In the genomic region with DNA sequence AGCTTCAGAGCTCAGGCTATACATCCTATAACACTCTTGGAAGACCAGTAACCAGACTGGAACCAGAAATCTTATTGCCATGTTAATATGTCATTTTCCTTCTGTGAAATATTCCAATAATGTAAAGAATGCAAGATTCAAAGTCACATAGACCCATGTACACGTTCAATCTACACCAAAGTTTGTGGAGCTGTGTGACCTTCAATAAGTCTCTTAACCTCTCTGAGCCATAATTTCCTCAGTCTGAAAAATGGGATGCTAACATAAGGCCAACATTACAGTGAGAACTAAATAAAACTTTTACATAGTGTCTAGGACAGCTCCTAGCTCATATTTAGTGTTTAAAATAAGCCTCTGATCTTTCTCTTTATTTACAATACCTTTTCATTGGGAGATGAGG, we compare ENCODE assay signal across 1 cellular context.
TF ChIP-seq lines count a peak whose summit lies in the region.

No MANE protein-coding gene starts in this region.

TF ChIP-seq in K562, 482 proteins besides CTCF, POLR2A, EP300 and RAD21 (continued from another document and continues in another):
- TF ChIP-seq ZFP36 (IDR thresholded peaks at IDR 0.05; ENCODE audit: low read depth, low read length, partially characterized antibody) (peak; percentile 86), NONO (IDR thresholded peaks at IDR 0.05; ENCODE audit: low read depth in 2 of 2, low read length in 1 of 2) (no peak), PHF8 (IDR thresholded peaks at IDR 0.05; ENCODE audit: borderline replicate concordance, low read length) (no peak), ZNF444 (CRISPR knock-in tag; IDR thresholded peaks at IDR 0.05) (no peak), CBX1 (IDR thresholded peaks at IDR 0.05; ENCODE audit: low read depth) (peak; percentile 45; the same call in 1 of the 2 replicates), FIP1L1 (IDR thresholded peaks at IDR 0.05; ENCODE audit: low read depth, low read length, poor library complexity, severe bottlenecking) (no peak), ZC3H11A (IDR thresholded peaks at IDR 0.05; ENCODE audit: low read depth, low read length) (no peak), ZBTB26 (CRISPR knock-in tag; IDR thresholded peaks at IDR 0.05) (no peak), CHD1 (IDR thresholded peaks at IDR 0.05; ENCODE audit: low read length) (no peak), CBFA2T2 (conservative IDR thresholded peaks at IDR 0.05) (no peak), AFF4 (CRISPR knock-in tag; IDR thresholded peaks at IDR 0.05) (no peak), SRSF3 (IDR thresholded peaks at IDR 0.05; ENCODE audit: insufficient read depth, low read length) (no peak), RBM39 (optimal IDR thresholded peaks at IDR 0.05; ENCODE audit: low read depth, low read length) (no peak), MCM5 (IDR thresholded peaks at IDR 0.05; ENCODE audit: low read depth) (no peak), NUFIP1 (IDR thresholded peaks at IDR 0.05; ENCODE audit: partially characterized antibody) (no peak), NFRKB (IDR thresholded peaks at IDR 0.05; ENCODE audit: low read depth) (no peak), ZNF232 (CRISPR knock-in tag; IDR thresholded peaks at IDR 0.05) (no peak), TOE1 (IDR thresholded peaks at IDR 0.05; ENCODE audit: borderline replicate concordance) (no peak), TOE1 (CRISPR knock-in tag; IDR thresholded peaks at IDR 0.05; ENCODE audit: borderline replicate concordance, low read depth) (no peak), ZNF551 (CRISPR knock-in tag; IDR thresholded peaks at IDR 0.05) (no peak), BCOR (IDR thresholded peaks at IDR 0.05) (peak; percentile 95), ZBTB34 (CRISPR knock-in tag; IDR thresholded peaks at IDR 0.05) (no peak), MITF (IDR thresholded peaks at IDR 0.05) (no peak), HDGF (IDR thresholded peaks at IDR 0.05) (0 out of 2 replicates have a peak, but pooled peaks have one; percentile 26), RCOR1 (IDR thresholded peaks at IDR 0.05; ENCODE audit: borderline replicate concordance in 1 of 2, low read depth in 2 of 2, low read length in 2 of 2) (peak in 1 of 2 experiments; percentile 64; a peak in 1 of 4 replicates), FOXM1 (IDR thresholded peaks at IDR 0.05; ENCODE audit: low read depth) (no peak), FOXM1 (CRISPR knock-in tag; IDR thresholded peaks at IDR 0.05; ENCODE audit: low read depth) (no peak), TCFL5 (CRISPR knock-in tag; conservative IDR thresholded peaks at IDR 0.05) (no peak), BHLHE40 (IDR thresholded peaks at IDR 0.05; ENCODE audit: low read length) (no peak), ZNF133 (CRISPR knock-in tag; IDR thresholded peaks at IDR 0.05) (no peak), ZBTB17 (CRISPR knock-in tag; IDR thresholded peaks at IDR 0.05) (no peak), NR4A1 (CRISPR knock-in tag; IDR thresholded peaks at IDR 0.05) (no peak), NR4A1 (tag; IDR thresholded peaks at IDR 0.05) (no peak), ADNP (tag; IDR thresholded peaks at IDR 0.05) (peak; percentile 83), BACH1 (tag; IDR thresholded peaks at IDR 0.05) (no peak), ZNF263 (CRISPR knock-in tag; IDR thresholded peaks at IDR 0.05; ENCODE audit: borderline replicate concordance) (no peak), ZNF41 (CRISPR knock-in tag; conservative IDR thresholded peaks at IDR 0.05) (no peak), RFX5 (IDR thresholded peaks at IDR 0.05; ENCODE audit: low read depth, low read length) (no peak), NFIX (CRISPR knock-in tag; IDR thresholded peaks at IDR 0.05; ENCODE audit: low read depth) (no peak), SMARCC2 (IDR thresholded peaks at IDR 0.05; ENCODE audit: low read depth) (no peak), CCNT2 (IDR thresholded peaks at IDR 0.05; ENCODE audit: borderline replicate concordance, extremely low read depth, insufficient read length, low read depth, low read length) (no peak), CBX3 (IDR thresholded peaks at IDR 0.05; ENCODE audit: borderline replicate concordance in 1 of 2, low read length in 2 of 2) (0 out of 3 replicates have a peak, but pooled peaks of 1 of the 2 experiments have one; percentile 21), ESRRA (IDR thresholded peaks at IDR 0.05; ENCODE audit: borderline replicate concordance, low read depth) (no peak), STAT5A (IDR thresholded peaks at IDR 0.05; ENCODE audit: borderline replicate concordance, low read length) (no peak), SMARCA5 (IDR thresholded peaks at IDR 0.05) (peak; percentile 83; the same call in 1 of the 2 replicates), MXI1 (IDR thresholded peaks at IDR 0.05; ENCODE audit: low read depth, low read length) (no peak), CHD4 (IDR thresholded peaks at IDR 0.05; ENCODE audit: insufficient read depth, insufficient replicate concordance, low read depth, low read length, poor library complexity, severe bottlenecking) (no peak), RBBP5 (IDR thresholded peaks at IDR 0.05; ENCODE audit: borderline replicate concordance, insufficient read depth, low read length, poor library complexity, severe bottlenecking) (no peak), MBD2 (IDR thresholded peaks at IDR 0.05; ENCODE audit: borderline replicate concordance, low read depth) (no peak), ETS2 (tag; IDR thresholded peaks at IDR 0.05; ENCODE audit: borderline replicate concordance, poor library complexity, severe bottlenecking) (no peak), HDAC8 (tag; IDR thresholded peaks at IDR 0.05) (no peak)
- TF ChIP-seq, protein P1, sequence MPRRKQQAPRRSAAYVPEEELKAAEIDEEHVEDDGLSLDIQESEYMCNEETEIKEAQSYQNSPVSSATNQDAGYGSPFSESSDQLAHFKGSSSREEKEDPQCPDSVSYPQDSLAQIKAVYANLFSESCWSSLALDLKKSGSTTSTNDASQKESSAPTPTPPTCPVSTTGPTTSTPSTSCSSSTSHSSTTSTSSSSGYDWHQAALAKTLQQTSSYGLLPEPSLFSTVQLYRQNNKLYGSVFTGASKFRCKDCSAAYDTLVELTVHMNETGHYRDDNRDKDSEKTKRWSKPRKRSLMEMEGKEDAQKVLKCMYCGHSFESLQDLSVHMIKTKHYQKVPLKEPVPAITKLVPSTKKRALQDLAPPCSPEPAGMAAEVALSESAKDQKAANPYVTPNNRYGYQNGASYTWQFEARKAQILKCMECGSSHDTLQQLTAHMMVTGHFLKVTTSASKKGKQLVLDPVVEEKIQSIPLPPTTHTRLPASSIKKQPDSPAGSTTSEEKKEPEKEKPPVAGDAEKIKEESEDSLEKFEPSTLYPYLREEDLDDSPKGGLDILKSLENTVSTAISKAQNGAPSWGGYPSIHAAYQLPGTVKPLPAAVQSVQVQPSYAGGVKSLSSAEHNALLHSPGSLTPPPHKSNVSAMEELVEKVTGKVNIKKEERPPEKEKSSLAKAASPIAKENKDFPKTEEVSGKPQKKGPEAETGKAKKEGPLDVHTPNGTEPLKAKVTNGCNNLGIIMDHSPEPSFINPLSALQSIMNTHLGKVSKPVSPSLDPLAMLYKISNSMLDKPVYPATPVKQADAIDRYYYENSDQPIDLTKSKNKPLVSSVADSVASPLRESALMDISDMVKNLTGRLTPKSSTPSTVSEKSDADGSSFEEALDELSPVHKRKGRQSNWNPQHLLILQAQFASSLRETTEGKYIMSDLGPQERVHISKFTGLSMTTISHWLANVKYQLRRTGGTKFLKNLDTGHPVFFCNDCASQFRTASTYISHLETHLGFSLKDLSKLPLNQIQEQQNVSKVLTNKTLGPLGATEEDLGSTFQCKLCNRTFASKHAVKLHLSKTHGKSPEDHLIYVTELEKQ (CRISPR knock-in tag; IDR thresholded peaks at IDR 0.05) = no peak
- TF ChIP-seq, protein P2, sequence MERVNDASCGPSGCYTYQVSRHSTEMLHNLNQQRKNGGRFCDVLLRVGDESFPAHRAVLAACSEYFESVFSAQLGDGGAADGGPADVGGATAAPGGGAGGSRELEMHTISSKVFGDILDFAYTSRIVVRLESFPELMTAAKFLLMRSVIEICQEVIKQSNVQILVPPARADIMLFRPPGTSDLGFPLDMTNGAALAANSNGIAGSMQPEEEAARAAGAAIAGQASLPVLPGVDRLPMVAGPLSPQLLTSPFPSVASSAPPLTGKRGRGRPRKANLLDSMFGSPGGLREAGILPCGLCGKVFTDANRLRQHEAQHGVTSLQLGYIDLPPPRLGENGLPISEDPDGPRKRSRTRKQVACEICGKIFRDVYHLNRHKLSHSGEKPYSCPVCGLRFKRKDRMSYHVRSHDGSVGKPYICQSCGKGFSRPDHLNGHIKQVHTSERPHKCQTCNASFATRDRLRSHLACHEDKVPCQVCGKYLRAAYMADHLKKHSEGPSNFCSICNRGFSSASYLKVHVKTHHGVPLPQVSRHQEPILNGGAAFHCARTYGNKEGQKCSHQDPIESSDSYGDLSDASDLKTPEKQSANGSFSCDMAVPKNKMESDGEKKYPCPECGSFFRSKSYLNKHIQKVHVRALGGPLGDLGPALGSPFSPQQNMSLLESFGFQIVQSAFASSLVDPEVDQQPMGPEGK (CRISPR knock-in tag; IDR thresholded peaks at IDR 0.05; ENCODE audit: borderline replicate concordance) = no peak
- TF ChIP-seq, protein P3, sequence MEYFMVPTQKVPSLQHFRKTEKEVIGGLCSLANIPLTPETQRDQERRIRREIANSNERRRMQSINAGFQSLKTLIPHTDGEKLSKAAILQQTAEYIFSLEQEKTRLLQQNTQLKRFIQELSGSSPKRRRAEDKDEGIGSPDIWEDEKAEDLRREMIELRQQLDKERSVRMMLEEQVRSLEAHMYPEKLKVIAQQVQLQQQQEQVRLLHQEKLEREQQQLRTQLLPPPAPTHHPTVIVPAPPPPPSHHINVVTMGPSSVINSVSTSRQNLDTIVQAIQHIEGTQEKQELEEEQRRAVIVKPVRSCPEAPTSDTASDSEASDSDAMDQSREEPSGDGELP (CRISPR knock-in tag; IDR thresholded peaks at IDR 0.05; ENCODE audit: borderline replicate concordance) = no peak
- TF ChIP-seq, protein P4, sequence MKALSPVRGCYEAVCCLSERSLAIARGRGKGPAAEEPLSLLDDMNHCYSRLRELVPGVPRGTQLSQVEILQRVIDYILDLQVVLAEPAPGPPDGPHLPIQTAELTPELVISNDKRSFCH (CRISPR knock-in tag; IDR thresholded peaks at IDR 0.05) = no peak
- TF ChIP-seq, protein P4 (tag; IDR thresholded peaks at IDR 0.05) = no peak
- TF ChIP-seq, protein P5, sequence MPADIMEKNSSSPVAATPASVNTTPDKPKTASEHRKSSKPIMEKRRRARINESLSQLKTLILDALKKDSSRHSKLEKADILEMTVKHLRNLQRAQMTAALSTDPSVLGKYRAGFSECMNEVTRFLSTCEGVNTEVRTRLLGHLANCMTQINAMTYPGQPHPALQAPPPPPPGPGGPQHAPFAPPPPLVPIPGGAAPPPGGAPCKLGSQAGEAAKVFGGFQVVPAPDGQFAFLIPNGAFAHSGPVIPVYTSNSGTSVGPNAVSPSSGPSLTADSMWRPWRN (IDR thresholded peaks at IDR 0.05; ENCODE audit: low read depth) = no peak
